10 cellular contexts compared by ENCODE assay signal in the genomic region with DNA sequence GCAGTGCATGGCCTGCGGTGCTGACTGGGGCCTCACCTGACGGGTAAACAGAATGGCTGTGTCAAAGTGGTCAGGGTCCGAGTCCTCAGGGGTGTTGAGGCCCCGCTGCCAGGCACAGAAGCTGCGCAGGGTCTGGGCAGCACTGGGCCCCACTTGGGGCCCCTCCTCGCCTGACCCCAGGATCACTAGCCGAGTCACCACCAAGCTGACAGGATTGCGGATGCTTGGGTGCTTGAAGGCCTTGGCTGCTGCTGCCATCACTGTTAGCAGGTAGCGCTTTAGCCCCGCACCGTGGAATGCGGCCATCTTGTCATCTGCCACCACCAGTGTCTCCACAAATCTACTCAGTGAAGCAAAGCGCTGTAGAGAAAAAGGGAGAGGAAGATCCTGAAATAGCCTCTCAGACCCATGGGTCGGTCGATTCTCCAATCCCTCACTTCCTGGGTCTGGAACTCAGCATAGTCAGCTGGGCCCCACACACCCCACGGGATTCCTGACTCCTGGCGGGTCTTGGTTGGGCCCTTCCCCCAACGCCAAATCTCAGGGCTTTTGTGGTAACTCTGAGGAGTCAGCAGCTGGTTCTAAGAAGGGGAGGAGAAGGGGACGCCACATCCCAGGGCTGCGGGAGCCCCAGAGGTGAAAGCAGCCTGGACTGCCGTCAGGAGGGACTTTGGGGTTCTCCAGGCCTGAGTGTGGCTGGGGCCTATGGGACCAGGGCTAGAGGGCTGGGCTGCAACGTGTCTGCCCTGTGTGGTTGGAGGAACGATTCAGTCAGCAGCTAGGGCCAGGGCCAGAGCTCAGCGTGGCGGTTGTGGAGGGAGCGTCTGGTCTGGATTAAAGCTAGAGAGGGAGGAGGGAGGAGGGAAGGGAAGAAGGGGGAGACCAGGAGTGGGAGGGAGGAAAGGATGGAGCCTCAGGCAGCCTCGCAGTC. TPM values are rescaled to one million over a fixed set of nuclear protein-coding genes. Genes with fewer than 3 reads are reported as not detected.
A peak's percentile ranks its signal among the peaks of the same experiment; 100 is the strongest.
DNase-seq lines count a peak whose midpoint lies in the region; ATAC-seq and TF ChIP-seq lines count a peak whose summit lies in the region.
"Had no signal": no experiment of that assay in that cellular context is flagged by ENCODE, and none has a peak within 500 bp of the region (broad histone marks: within the 10 kb centered on the region; RNA-seq: fewer than 3 reads in every experiment).

No MANE protein-coding gene starts in this region.

- peak overlapping the region; percentile 70 for H3K9ac ChIP-seq in fibroblast of lung (ENCODE audit: insufficient read depth, low read length)

- H3K4me2 ChIP-seq in fibroblast of lung (ENCODE audit: extremely low read depth, insufficient read depth, low read length), result peak overlapping the region; percentile 97

- H3K27me3 ChIP-seq in ACC112 (ENCODE audit: insufficient read depth, low read length) (no peaks in the 10 kb centered on the region), fibroblast of lung (ENCODE audit: control insufficient read depth, insufficient read depth, low read length) (no peaks in the 10 kb centered on the region), HAP-1 (ENCODE audit: low read depth) (no peaks in the 10 kb centered on the region)

- in situ Hi-C loops in HAP-1 (cut with MboI; ENCODE audit: low sequenced_read_pairs), result loop anchor here (25.0 kb wide), 1 partner anchor 541 kb away; a partner anchor contains a TSS

- peak overlapping the region; percentile 87 for H3K4me3 ChIP-seq in ACC112 (ENCODE audit: low read depth, low read length)
- peak overlapping the region; percentile 34 to 55 (median 44) for H3K4me3 ChIP-seq in fibroblast of lung (replicated peaks in 1 of 4; ENCODE audit: control extremely low read depth in 1 of 4, insufficient read depth in 1 of 4, low read depth in 3 of 4, low read length in 4 of 4)
- no peak overlapping the region for H3K4me3 ChIP-seq in HAP-1

- H3K4me1 ChIP-seq in ACC112 (ENCODE audit: control insufficient read depth, insufficient read depth, low read length, unreplicated experiment) (peaks cover 69% of the 10 kb centered on the region), fibroblast of lung (ENCODE audit: control insufficient read depth, extremely low read depth, insufficient read depth, low read length) (peaks cover 49% of the 10 kb centered on the region), HAP-1 (peaks cover 21% of the 10 kb centered on the region)

- H2AFZ ChIP-seq in ACC112 (ENCODE audit: low read length, unreplicated experiment) (peak overlapping the region; percentile 71), fibroblast of lung (ENCODE audit: low read length) (peak overlapping the region; percentile 58)

- H3K9me3 Mint-ChIP-seq in nephron progenitor cell, result no peaks in the 10 kb centered on the region

- no peaks in the 10 kb centered on the region for H4K20me1 ChIP-seq in fibroblast of lung (ENCODE audit: control insufficient read depth, extremely low read depth, insufficient read depth, low read length)

- no peaks in the 10 kb centered on the region; the same call in 1 of the 2 replicates for H3K36me3 ChIP-seq in ACC112 (ENCODE audit: insufficient read depth, low read length)
- peaks cover 10% of the 10 kb centered on the region for H3K36me3 ChIP-seq in fibroblast of lung (ENCODE audit: control insufficient read depth, insufficient read depth, low read length)
- H3K36me3 ChIP-seq in HAP-1 (replicated peaks), result no peaks in the 10 kb centered on the region

- peak overlapping the region; percentile 79 for H3K4me3 Mint-ChIP-seq in nephron progenitor cell

- peaks cover 4% of the 10 kb centered on the region for H3K36me3 Mint-ChIP-seq in nephron progenitor cell (ENCODE audit: low read depth)

- peak; percentile 90 for DNase-seq in NCI-H82 treated with DMSO at 0.1 percent for 48 hours (lab: John Stamatoyannopoulos, UW; ENCODE audit: unreplicated experiment)
- peak; percentile 48 to 72 for DNase-seq in fibroblast of lung (ENCODE audit: low read depth in 2 of 2)
- DNase-seq in nephron progenitor cell, result peak; percentile 31
- no peak for DNase-seq in HAP-1 (ENCODE audit: low spot score in 2 of 2)
- DNase-seq in NOMO-1 treated with DMSO at 0.1 percent for 48 hours (lab: John Stamatoyannopoulos, UW; ENCODE audit: unreplicated experiment), result no peak
- DNase-seq: COR-L47, NCI-H1436 had no signal

- H3K9me3 ChIP-seq in fibroblast of lung (ENCODE audit: control insufficient read depth, insufficient read depth, low read depth, low read length), result no peaks in the 10 kb centered on the region
- H3K9me3 ChIP-seq in HAP-1, result no peaks in the 10 kb centered on the region

- H3K27ac ChIP-seq in ACC112 (ENCODE audit: low read depth, low read length) (peak overlapping the region; percentile 99), fibroblast of lung (ENCODE audit: insufficient read depth, low read length) (peak overlapping the region; percentile 95)

- H3K27me3 Mint-ChIP-seq in nephron progenitor cell (ENCODE audit: low read depth, poor library complexity), result peaks cover 3% of the 10 kb centered on the region

- H3K27ac Mint-ChIP-seq in nephron progenitor cell, result no peak overlapping the region

- no peak for ATAC-seq in HG02759 (IDR thresholded peaks at IDR 0.05; ENCODE audit: unreplicated experiment)
- no peak for ATAC-seq in GM19395 (IDR thresholded peaks at IDR 0.05; ENCODE audit: unreplicated experiment)

- TF ChIP-seq CTCF in fibroblast of lung (conservative IDR thresholded peaks at IDR 0.05 in 1 of 2, IDR thresholded peaks at IDR 0.05 in 1 of 2; ENCODE audit: low read depth in 1 of 2, low read length in 2 of 2), result no peak
- no peak for TF ChIP-seq CTCF in nephron progenitor cell (IDR thresholded peaks at IDR 0.05)

- peaks cover 60% of the 10 kb centered on the region for H3K4me1 Mint-ChIP-seq in nephron progenitor cell

- H3K79me2 ChIP-seq in ACC112 (ENCODE audit: control insufficient read depth, insufficient read depth, low read length, unreplicated experiment), result peaks cover 22% of the 10 kb centered on the region
- H3K79me2 ChIP-seq in fibroblast of lung (ENCODE audit: control insufficient read depth, insufficient read depth, low read length), result peaks cover 10% of the 10 kb centered on the region

RNA-seq across cellular contexts. Expression of a gene that starts 2.1 kb away (rescaled TPM):
- total RNA-seq in fibroblast of lung, result 0.51 and 1.3 TPM in 2 replicates
- polyA plus RNA-seq in fibroblast of lung, result 0.75 and 1.0 TPM in 2 replicates
- polyA plus RNA-seq in fibroblast of lung (2012), result 1.3 and 1.9 TPM in 2 replicates
- polyA minus RNA-seq in fibroblast of lung (ENCODE audit: low replicate concordance), result 6.6 and 14.3 TPM in 2 replicates

RNA-seq across cellular contexts. Expression of a gene that starts 5.4 kb away (rescaled TPM):
- 142 and 194 TPM in 2 replicates for total RNA-seq in fibroblast of lung
- 135 and 141 TPM in 2 replicates for polyA plus RNA-seq in fibroblast of lung
- polyA plus RNA-seq in fibroblast of lung (2012), result 104 and 105 TPM in 2 replicates
- 144 and 179 TPM in 2 replicates for polyA minus RNA-seq in fibroblast of lung (ENCODE audit: low replicate concordance)

RNA-seq across cellular contexts. Expression of a gene that starts 18.3 kb away (rescaled TPM):
- not detected in 2 replicates for total RNA-seq in fibroblast of lung
- polyA plus RNA-seq in fibroblast of lung, result 0.21 and 0.85 TPM in 2 replicates
- polyA plus RNA-seq in fibroblast of lung (2012), result 0.23 and 0.43 TPM in 2 replicates
- polyA minus RNA-seq in fibroblast of lung (ENCODE audit: low replicate concordance), result not detected in 2 replicates

RNA-seq across cellular contexts. Expression of a gene that starts 19.5 kb away (rescaled TPM):
- total RNA-seq in fibroblast of lung, result 13.4 and 18.7 TPM in 2 replicates
- polyA plus RNA-seq in fibroblast of lung, result 17.8 and 19.2 TPM in 2 replicates
- polyA plus RNA-seq in fibroblast of lung (2012), result 18.9 and 19.1 TPM in 2 replicates
- 28.8 and 39.9 TPM in 2 replicates for polyA minus RNA-seq in fibroblast of lung (ENCODE audit: low replicate concordance)

RNA-seq across cellular contexts. Expression of a gene that starts 26.6 kb away (rescaled TPM):
- total RNA-seq in fibroblast of lung, result not detected in 2 replicates
- polyA plus RNA-seq in fibroblast of lung, result not detected in 2 replicates
- polyA plus RNA-seq in fibroblast of lung (2012), result not detected in 2 replicates
- polyA minus RNA-seq in fibroblast of lung (ENCODE audit: low replicate concordance), result not detected in 2 replicates

Comparison
In these comparisons a context has a peak if more than half of its experiments do, and no peak if none do; other contexts are left out.
1. DNase-seq: peak in NCI-H82 treated with DMSO at 0.1 percent for 48 hours (single experiment), fibroblast of lung (2 of 2) and nephron progenitor cell (single experiment); none in HAP-1 (0 of 2) and NOMO-1 treated with DMSO at 0.1 percent for 48 hours (single experiment).